ENCODE assay signal across 10 cellular contexts in the genomic region with DNA sequence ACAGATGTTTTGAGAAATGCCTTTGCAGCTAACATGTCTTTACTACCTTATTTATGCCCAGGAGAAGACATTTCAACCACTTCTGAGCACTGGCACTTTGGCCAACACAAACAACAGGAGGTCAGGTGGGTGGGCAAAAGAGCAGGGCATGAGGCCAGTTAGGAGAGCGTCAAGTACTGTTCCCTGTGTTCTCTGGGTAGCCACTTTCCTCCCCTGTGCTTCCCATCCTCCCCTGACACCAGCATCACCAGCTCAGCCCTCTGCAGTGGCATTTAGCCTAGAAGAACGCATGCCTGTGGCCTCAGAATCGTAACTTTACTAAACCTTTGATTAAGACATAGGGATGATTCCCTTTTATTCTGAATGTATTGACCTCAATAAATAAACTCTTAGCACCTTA. TPM values are rescaled to one million over a fixed set of nuclear protein-coding genes. Genes with fewer than 3 reads are reported as not detected.
DNase-seq lines count a peak whose midpoint lies in the region; ATAC-seq and TF ChIP-seq lines count a peak whose summit lies in the region.
"Had no signal": no experiment of that assay in that cellular context is flagged by ENCODE, and none has a peak within 500 bp of the region (broad histone marks: within the 10 kb centered on the region; RNA-seq: fewer than 3 reads in every experiment).

No MANE protein-coding gene starts in this region.

- no peaks in the 10 kb centered on the region for H3K9me2 ChIP-seq in OCI-LY1 (ENCODE audit: low read depth, low read length)

- no peaks in the 10 kb centered on the region for H3K36me3 Mint-ChIP-seq in CD8-positive, alpha-beta T cell
- H3K36me3 Mint-ChIP-seq in Caco-2 (ENCODE audit: insufficient read depth, unreplicated experiment), result peaks cover 14% of the 10 kb centered on the region

- peak overlapping the region; percentile 93 for H3K27ac Mint-ChIP-seq in CD8-positive, alpha-beta T cell
- no peak overlapping the region for H3K27ac Mint-ChIP-seq in Caco-2 (ENCODE audit: unreplicated experiment)

- POLR2A ChIA-PET in CD8-positive, alpha-beta T cell (lab: Charles Lee), result interaction anchor here (1.3 to 9.1 kb wide), 9 partner anchors 9 to 55 kb away, joined by 4 to 512 read pairs (median 11); partner anchors contain the start of gene BTG2
- POLR2A ChIA-PET in Caco-2 (lab: Charles Lee), result interaction anchor here (1.1 kb wide), 1 partner anchor 18 kb away, joined by 6 read pairs; the partner anchor contains the start of gene BTG2

- H3K4me2 ChIP-seq in OCI-LY1 (ENCODE audit: low read length), result peak overlapping the region; percentile 83

- no peak for ATAC-seq in CD8-positive, alpha-beta T cell
- ATAC-seq in psoas muscle, result no peak
- ATAC-seq in GM19452 (IDR thresholded peaks at IDR 0.05; ENCODE audit: unreplicated experiment), result no peak
- no peak for ATAC-seq in HG03159 (IDR thresholded peaks at IDR 0.05; ENCODE audit: unreplicated experiment)

- CTCF ChIA-PET in CD8-positive, alpha-beta T cell (lab: Charles Lee), result interaction anchor here (0.6 to 9.8 kb wide), 11 partner anchors 14 to 163 kb away, joined by 3 to 243 read pairs (median 8); no protein-coding TSS in a partner anchor
- CTCF ChIA-PET in Caco-2 (lab: Charles Lee), result interaction anchor here (1.8 kb wide), 1 partner anchor 51 kb away, joined by 9 read pairs; no protein-coding TSS in a partner anchor

- intact Hi-C loops in CD8-positive, alpha-beta T cell (cut with DNase I, micrococcal nuclease), result loop anchor here (10.0 kb wide), 2 partner anchors 299 to 1191 kb away; partner anchors contain the start of genes MDM4 (in 1 of the 2) and PPFIA4 (in 1 of the 2)
- intact Hi-C loops in psoas muscle (cut with DNase I), result no loop called here
- intact Hi-C loops in Caco-2 (cut with micrococcal nuclease; ENCODE audit: unreplicated experiment), result loop anchor here (10.0 kb wide), 1 partner anchor 289 kb away; no protein-coding TSS in a partner anchor

- peak overlapping the region; percentile 86 for H3K9ac ChIP-seq in OCI-LY1 (ENCODE audit: low read length)
- H3K9ac ChIP-seq: GM23248 had no signal

- no peaks in the 10 kb centered on the region for H4K20me1 ChIP-seq in OCI-LY1 (ENCODE audit: insufficient read depth, low read length)

- DNase-seq in CD8-positive, alpha-beta T cell, result no peak
- no peak for DNase-seq in effector memory CD4-positive, alpha-beta T cell
- no peak for DNase-seq in psoas muscle
- no peak for DNase-seq in Caco-2
- DNase-seq in cerebellar nuclear complex (lab: John Stamatoyannopoulos, UW), result no peak
- DNase-seq: DMS53 had no signal

- peaks cover 94% of the 10 kb centered on the region for H3K4me1 ChIP-seq in CD8-positive, alpha-beta T cell (ENCODE audit: insufficient read depth, low read length)
- H3K4me1 ChIP-seq in OCI-LY1 (ENCODE audit: insufficient read depth, low read length, severe bottlenecking), result peaks cover 98% of the 10 kb centered on the region
- peaks cover 81% of the 10 kb centered on the region for H3K4me1 ChIP-seq in effector memory CD4-positive, alpha-beta T cell (ENCODE audit: control insufficient read depth, insufficient read depth, low read length, poor library complexity, severe bottlenecking)
- peaks cover 29% of the 10 kb centered on the region for H3K4me1 ChIP-seq in psoas muscle
- H3K4me1 ChIP-seq in Caco-2, result peaks cover 15% of the 10 kb centered on the region; the same call in 1 of the 2 replicates

- no peak overlapping the region for H2AFZ ChIP-seq in OCI-LY1 (ENCODE audit: low read length)
- H2AFZ ChIP-seq: GM23248 had no signal

- no peaks in the 10 kb centered on the region for H3K79me2 ChIP-seq in OCI-LY1 (ENCODE audit: insufficient read depth, low read length)

- peak overlapping the region; percentile 82 for H3K4me3 Mint-ChIP-seq in CD8-positive, alpha-beta T cell
- no peak overlapping the region for H3K4me3 Mint-ChIP-seq in Caco-2 (ENCODE audit: unreplicated experiment)

- no peaks in the 10 kb centered on the region for H3K9me3 ChIP-seq in CD8-positive, alpha-beta T cell (ENCODE audit: low read length)
- no peaks in the 10 kb centered on the region for H3K9me3 ChIP-seq in OCI-LY1 (ENCODE audit: low read length)
- H3K9me3 ChIP-seq in effector memory CD4-positive, alpha-beta T cell (ENCODE audit: control insufficient read depth, low read length), result no peaks in the 10 kb centered on the region
- H3K9me3 ChIP-seq in psoas muscle, result no peaks in the 10 kb centered on the region
- no peaks in the 10 kb centered on the region for H3K9me3 ChIP-seq in Caco-2

- no TSS peak for BruUV-seq in Caco-2 (replicated peaks; lab: Mats Ljungman, UMichigan)

- peaks cover 21% of the 10 kb centered on the region for H3F3A ChIP-seq in OCI-LY1 (ENCODE audit: insufficient read depth, low read length)

- H3K4me3 ChIP-seq in CD8-positive, alpha-beta T cell (ENCODE audit: low read depth, low read length), result peak overlapping the region; percentile 6
- H3K4me3 ChIP-seq in OCI-LY1 (ENCODE audit: low read depth, low read length, poor library complexity, severe bottlenecking), result peak overlapping the region; percentile 46
- no peak overlapping the region for H3K4me3 ChIP-seq in effector memory CD4-positive, alpha-beta T cell (ENCODE audit: insufficient read depth, low read depth, low read length, poor library complexity, severe bottlenecking)
- H3K4me3 ChIP-seq in psoas muscle, result no peak overlapping the region
- H3K4me3 ChIP-seq in Caco-2 (ENCODE audit: low read depth, low read length), result no peak overlapping the region
- H3K4me3 ChIP-seq: GM23248 had no signal

- TF ChIP-seq CTCF in CD8-positive, alpha-beta T cell (IDR thresholded peaks at IDR 0.05), result no peak
- no peak for TF ChIP-seq CTCF in OCI-LY1 (IDR thresholded peaks at IDR 0.05; ENCODE audit: low read length)
- TF ChIP-seq CTCF in psoas muscle (IDR thresholded peaks at IDR 0.05), result no peak
- TF ChIP-seq CTCF in Caco-2 (IDR thresholded peaks at IDR 0.05; ENCODE audit: insufficient read depth in 1 of 2, low read depth in 1 of 2, low read length in 1 of 2, severe bottlenecking in 1 of 2, unreplicated experiment in 1 of 2), result no peak

- H3K27me3 ChIP-seq in CD8-positive, alpha-beta T cell (ENCODE audit: insufficient read depth, low read length), result no peaks in the 10 kb centered on the region
- H3K27me3 ChIP-seq in OCI-LY1 (ENCODE audit: insufficient read depth, low read length), result no peaks in the 10 kb centered on the region
- no peaks in the 10 kb centered on the region for H3K27me3 ChIP-seq in effector memory CD4-positive, alpha-beta T cell (replicated peaks; ENCODE audit: control insufficient read depth, insufficient read depth, low read length, poor library complexity, severe bottlenecking)
- no peaks in the 10 kb centered on the region for H3K27me3 ChIP-seq in psoas muscle (ENCODE audit: insufficient read depth in 3 of 3, low read length in 2 of 3)
- no peaks in the 10 kb centered on the region for H3K27me3 ChIP-seq in Caco-2 (replicated peaks; ENCODE audit: control insufficient read depth, insufficient read depth, low read length)

- no peaks in the 10 kb centered on the region for H3K27me3 Mint-ChIP-seq in CD8-positive, alpha-beta T cell (ENCODE audit: low read depth)
- peaks cover 4% of the 10 kb centered on the region for H3K27me3 Mint-ChIP-seq in Caco-2 (ENCODE audit: insufficient read depth, unreplicated experiment)

- no peaks in the 10 kb centered on the region for H3K9me3 Mint-ChIP-seq in CD8-positive, alpha-beta T cell
- H3K9me3 Mint-ChIP-seq in Caco-2 (ENCODE audit: unreplicated experiment), result no peaks in the 10 kb centered on the region

- WGBS in psoas muscle, 3 donors, result 65 to 76% (median 73%) methylated on average over 3 of the region's 3 CpGs

- peak overlapping the region; percentile 59 for H3K27ac ChIP-seq in CD8-positive, alpha-beta T cell (ENCODE audit: low read depth, low read length)
- peak overlapping the region; percentile 98 for H3K27ac ChIP-seq in OCI-LY1 (ENCODE audit: low read depth, low read length, poor library complexity, severe bottlenecking)
- H3K27ac ChIP-seq in effector memory CD4-positive, alpha-beta T cell (ENCODE audit: insufficient read depth, low read length, poor library complexity, severe bottlenecking), result peak overlapping the region; percentile 99
- peak overlapping the region; percentile 46 for H3K27ac ChIP-seq in psoas muscle
- H3K27ac ChIP-seq: GM23248 had no signal

- H3K4me1 Mint-ChIP-seq in CD8-positive, alpha-beta T cell (ENCODE audit: low read depth), result peaks cover 94% of the 10 kb centered on the region
- peaks cover 14% of the 10 kb centered on the region for H3K4me1 Mint-ChIP-seq in Caco-2 (ENCODE audit: low read depth, unreplicated experiment)

- no peaks in the 10 kb centered on the region for H3K36me3 ChIP-seq in CD8-positive, alpha-beta T cell (ENCODE audit: insufficient read depth, low read length)
- no peaks in the 10 kb centered on the region for H3K36me3 ChIP-seq in OCI-LY1 (ENCODE audit: insufficient read depth, low read length)
- H3K36me3 ChIP-seq in effector memory CD4-positive, alpha-beta T cell (ENCODE audit: control insufficient read depth, insufficient read depth, low read length), result no peaks in the 10 kb centered on the region
- H3K36me3 ChIP-seq in psoas muscle (ENCODE audit: insufficient read depth in 1 of 2, low read depth in 1 of 2), result no peaks in the 10 kb centered on the region
- no peaks in the 10 kb centered on the region for H3K36me3 ChIP-seq in Caco-2 (ENCODE audit: control insufficient read depth, insufficient read depth, low read length)

RNA-seq across cellular contexts. Expression of gene BTG2, which starts 18.3 kb away (rescaled TPM):
- total RNA-seq in CD8-positive, alpha-beta T cell, result 100 to 1,000 TPM; 751 to 765 TPM
- total RNA-seq in psoas muscle (100 to 1,000 TPM in 3 of 4 donors, 10 to 100 TPM in 1; 83.0 to 360 (median 224) TPM), Caco-2 (2022) (21.2 and 21.6 TPM in 2 replicates)
- polyA plus RNA-seq in psoas muscle, result 100 to 1,000 TPM in 1 of 3 donors, 10 to 100 TPM in 2; 17.6 to 119 (median 60.4) TPM

RNA-seq across cellular contexts. Expression of gene FMOD, which starts 27.3 kb away (rescaled TPM):
- not detected for total RNA-seq in CD8-positive, alpha-beta T cell
- total RNA-seq in psoas muscle (1 to 10 TPM; 3.6 to 9.6 (median 5.8) TPM), Caco-2 (2022) (32.6 and 36.3 TPM in 2 replicates)
- 1 to 10 TPM; 3.0 to 4.6 (median 3.8) TPM for polyA plus RNA-seq in psoas muscle

Comparison
In these comparisons a context has a peak if more than half of its experiments do, and no peak if none do; other contexts are left out.
1. H3K27ac ChIP-seq: peak in every context shown above with its lines; median percentile 99 in effector memory CD4-positive, alpha-beta T cell; 98 in OCI-LY1; 59 in CD8-positive, alpha-beta T cell; 46 in psoas muscle.
2. H3K4me3 ChIP-seq: peak in CD8-positive, alpha-beta T cell (single experiment) and OCI-LY1 (single experiment); none in effector memory CD4-positive, alpha-beta T cell (single experiment), psoas muscle (single experiment) and Caco-2 (single experiment).
3. RNA of gene FMOD, which starts 27.3 kb away (total RNA-seq): 32.6 to 36.3 TPM in Caco-2 and 3.6 to 9.6 TPM in psoas muscle; not detected in CD8-positive, alpha-beta T cell; every median in the first group is over 4 times any median in the second.
4. intact Hi-C loops: an anchor here in CD8-positive, alpha-beta T cell (10.0 kb wide) and Caco-2 (10.0 kb wide); none called in psoas muscle.